17 cellular contexts compared by ENCODE assay signal in the genomic region with DNA sequence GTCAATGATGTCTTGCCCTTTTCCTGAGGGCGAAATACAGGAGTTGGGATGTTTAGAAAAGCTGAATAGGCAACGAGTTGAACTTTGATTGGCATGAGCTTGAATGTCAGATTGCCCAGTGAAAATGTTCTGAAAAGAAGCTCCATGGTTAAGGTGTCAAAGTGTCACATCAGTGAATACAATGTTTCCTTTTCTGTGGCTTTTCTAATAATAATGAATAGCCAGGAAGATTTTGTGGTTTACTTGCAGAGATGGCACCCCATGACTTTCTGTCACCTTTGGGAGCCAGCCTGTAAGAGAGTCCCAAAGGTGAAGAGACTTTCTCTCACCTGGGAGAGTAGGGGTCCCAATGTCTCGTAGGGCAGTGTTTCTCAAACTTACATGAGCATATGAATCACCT.
"Had no signal": no experiment of that assay in that cellular context is flagged by ENCODE, and none has a peak within 500 bp of the region (broad histone marks: within the 10 kb centered on the region; RNA-seq: fewer than 3 reads in every experiment).

No MANE protein-coding gene starts in this region.

- H3K9me3 Mint-ChIP-seq: activated B cell treated with CpG ODN at 0.5 μM for 24 hours; activated T-helper 1 cell treated with anti-CD3 and anti-CD28 coated beads, Interleukin-12 subunit alpha, Interleukin-12 subunit beta, Interleukin-2, Interleukin-4 antibody, amounts not matched to agents 30 ng/mL and 10 ng/mL and 1 ng/mL, durations not matched to agents 14 hours and 24 hours and 36 hours had no signal

- H3K27me3 ChIP-seq: adrenal gland, hepatocyte had no signal

- H3K27ac Mint-ChIP-seq: activated B cell treated with CpG ODN at 0.5 μM for 24 hours; activated T-helper 1 cell treated with anti-CD3 and anti-CD28 coated beads, Interleukin-12 subunit alpha, Interleukin-12 subunit beta, Interleukin-2, Interleukin-4 antibody, amounts not matched to agents 30 ng/mL and 10 ng/mL and 1 ng/mL, durations not matched to agents 14 hours and 24 hours and 36 hours; progenitor cell of endocrine pancreas had no signal

- H3K27me3 Mint-ChIP-seq: activated B cell treated with CpG ODN at 0.5 μM for 24 hours; naive thymus-derived CD8-positive, alpha-beta T cell; progenitor cell of endocrine pancreas had no signal

- H3K36me3 ChIP-seq: adrenal gland had no signal

- H3K79me2 ChIP-seq: hepatocyte had no signal

- H3K4me3 Mint-ChIP-seq: activated B cell treated with CpG ODN at 0.5 μM for 24 hours; activated T-helper 1 cell treated with anti-CD3 and anti-CD28 coated beads, Interleukin-12 subunit alpha, Interleukin-12 subunit beta, Interleukin-2, Interleukin-4 antibody, amounts not matched to agents 30 ng/mL and 10 ng/mL and 1 ng/mL, durations not matched to agents 14 hours and 24 hours and 36 hours; naive thymus-derived CD8-positive, alpha-beta T cell had no signal

- H3K4me3 ChIP-seq: adrenal gland, hepatocyte had no signal

- H3K4me2 ChIP-seq: hepatocyte had no signal

- DNase-seq: activated B cell treated with CpG ODN at 0.5 μM for 24 hours; activated CD4-positive, alpha-beta T cell treated with anti-CD3 and anti-CD28 coated beads for 48 hours; activated CD8-positive, alpha-beta memory T cell treated with anti-CD3 and anti-CD28 coated beads for 24 hours; adrenal gland; caudate nucleus; left ventricle myocardium superior; mesenchymal stem cell; naive thymus-derived CD8-positive, alpha-beta T cell; nucleus accumbens; right cardiac atrium; small intestine; stimulated activated CD4-positive, alpha-beta T cell treated with anti-CD3 and anti-CD28 coated beads, Interleukin-4, amount 100 ng/mL, for 24 hours; T-helper 2 cell had no signal

- ATAC-seq: esophagus mucosa; left ventricle myocardium superior; naive thymus-derived CD8-positive, alpha-beta T cell; right cardiac atrium had no signal

- H3K9me3 ChIP-seq: adrenal gland had no signal

- H3K27ac ChIP-seq: adrenal gland, hepatocyte had no signal

- H3K4me1 ChIP-seq: adrenal gland had no signal

- H2AFZ ChIP-seq: hepatocyte had no signal
